ENCODE assay signal across 8 cellular contexts in genomic region chr10:70404906-70405824, GRCh38. TPM values are rescaled to one million over a fixed set of nuclear protein-coding genes. Genes with fewer than 3 reads are reported as not detected.
DNase-seq lines count a peak whose midpoint lies in the region; ATAC-seq and TF ChIP-seq lines count a peak whose summit lies in the region.

No MANE protein-coding gene starts in this region.

- peak overlapping the region; percentile 96 for H3K4me3 Mint-ChIP-seq in CD4-positive, alpha-beta T cell
- peak overlapping the region; percentile 91 for H3K4me3 Mint-ChIP-seq in activated T-helper 2 cell treated with anti-CD3 and anti-CD28 coated beads, Interferon-gamma antibody, Interleukin-2, Interleukin-4, amounts not matched to agents 10 μg/mL and 5 μg/mL and 100 μg/mL, durations not matched to agents 14 hours and 24 hours and 36 hours (ENCODE audit: low read depth)
- H3K4me3 Mint-ChIP-seq in nephron progenitor cell = peak overlapping the region; percentile 99

- no peaks in the 10 kb centered on the region for H3K9me3 Mint-ChIP-seq in CD4-positive, alpha-beta T cell
- H3K9me3 Mint-ChIP-seq in activated T-helper 2 cell treated with anti-CD3 and anti-CD28 coated beads, Interferon-gamma antibody, Interleukin-2, Interleukin-4, amounts not matched to agents 10 μg/mL and 5 μg/mL and 100 μg/mL, durations not matched to agents 14 hours and 24 hours and 36 hours = no peaks in the 10 kb centered on the region
- peaks cover 28% of the 10 kb centered on the region for H3K9me3 Mint-ChIP-seq in nephron progenitor cell

- H3K27ac ChIP-seq in CD4-positive, alpha-beta T cell (ENCODE audit: low read depth, low read length) = peak overlapping the region; percentile 74
- H3K27ac ChIP-seq in aorta (ENCODE audit: low read depth in 1 of 2, low read length in 2 of 2) = peak overlapping the region; percentile 97 to 99

- no peaks in the 10 kb centered on the region for H3K27me3 Mint-ChIP-seq in CD4-positive, alpha-beta T cell
- no peaks in the 10 kb centered on the region for H3K27me3 Mint-ChIP-seq in activated T-helper 2 cell treated with anti-CD3 and anti-CD28 coated beads, Interferon-gamma antibody, Interleukin-2, Interleukin-4, amounts not matched to agents 10 μg/mL and 5 μg/mL and 100 μg/mL, durations not matched to agents 14 hours and 24 hours and 36 hours (ENCODE audit: low read depth)
- H3K27me3 Mint-ChIP-seq in nephron progenitor cell (ENCODE audit: low read depth, poor library complexity) = peaks cover 4% of the 10 kb centered on the region

- peak; percentile 6 for ATAC-seq in CD4-positive, alpha-beta T cell (ENCODE audit: poor library complexity)
- ATAC-seq in GM21619 (IDR thresholded peaks at IDR 0.05; ENCODE audit: unreplicated experiment) (peak; percentile 35), aorta (ENCODE audit: low FRiP score) (peak; percentile 95), HG03469 (IDR thresholded peaks at IDR 0.05; ENCODE audit: unreplicated experiment) (no peak)

- H3K36me3 Mint-ChIP-seq in CD4-positive, alpha-beta T cell (ENCODE audit: low read depth) = peaks cover 47% of the 10 kb centered on the region
- H3K36me3 Mint-ChIP-seq in activated T-helper 2 cell treated with anti-CD3 and anti-CD28 coated beads, Interferon-gamma antibody, Interleukin-2, Interleukin-4, amounts not matched to agents 10 μg/mL and 5 μg/mL and 100 μg/mL, durations not matched to agents 14 hours and 24 hours and 36 hours (ENCODE audit: low read depth) = peaks cover 30% of the 10 kb centered on the region
- H3K36me3 Mint-ChIP-seq in nephron progenitor cell (ENCODE audit: low read depth) = peaks cover 39% of the 10 kb centered on the region

- peak overlapping the region; percentile 86 for H3K27ac Mint-ChIP-seq in CD4-positive, alpha-beta T cell
- peak overlapping the region; percentile 79 for H3K27ac Mint-ChIP-seq in activated T-helper 2 cell treated with anti-CD3 and anti-CD28 coated beads, Interferon-gamma antibody, Interleukin-2, Interleukin-4, amounts not matched to agents 10 μg/mL and 5 μg/mL and 100 μg/mL, durations not matched to agents 14 hours and 24 hours and 36 hours
- peak overlapping the region; percentile 62 for H3K27ac Mint-ChIP-seq in nephron progenitor cell

- no peaks in the 10 kb centered on the region for H3K9me3 ChIP-seq in CD4-positive, alpha-beta T cell (ENCODE audit: control insufficient read depth, low read length)
- H3K9me3 ChIP-seq in aorta (ENCODE audit: control insufficient read depth, low read length) = no peaks in the 10 kb centered on the region

- POLR2A ChIA-PET in CD4-positive, alpha-beta T cell (lab: Charles Lee) = interaction anchor here (1.0 to 3.4 kb wide), 22 partner anchors 8 to 312 kb away, joined by 3 to 30 read pairs (median 5); partner anchors contain the start of genes PPA1, SAR1A and TYSND1

- no peaks in the 10 kb centered on the region for H3K4me1 ChIP-seq in aorta (ENCODE audit: control insufficient read depth in 1 of 2, insufficient read depth in 2 of 2, low read length in 2 of 2)

- no peak for DNase-seq in CD4-positive, alpha-beta T cell
- DNase-seq in NCI-H69 (lab: John Stamatoyannopoulos, UW) (peak; percentile 27), fibroblast of villous mesenchyme (ENCODE audit: low read depth) (peak; percentile 99), nephron progenitor cell (peak; percentile 50), aorta (peak; percentile 84 to 91)
- peak; percentile 42 for DNase-seq in activated T-helper 2 cell treated with anti-CD3 and anti-CD28 coated beads, Interferon-gamma antibody, Interleukin-2, Interleukin-4, amounts not matched to agents 10 μg/mL and 5 μg/mL and 100 μg/mL, durations not matched to agents 14 hours and 24 hours and 36 hours (ENCODE audit: low spot score)

- CTCF ChIA-PET in CD4-positive, alpha-beta T cell (lab: Charles Lee) = interaction anchor here (1.0 to 2.3 kb wide), 7 partner anchors 8 to 258 kb away, joined by 4 to 10 read pairs (median 6); partner anchors contain the start of genes SAR1A and TYSND1

- WGBS in aorta, 2 donors = 0 to 1% methylated on average over 22 of the region's 22 CpGs

- no peaks in the 10 kb centered on the region for H3K36me3 ChIP-seq in aorta (ENCODE audit: control insufficient read depth in 1 of 2, insufficient read depth in 2 of 2, low read length in 1 of 2)

- H3K4me3 ChIP-seq in fibroblast of villous mesenchyme (ENCODE audit: low read depth, low read length) (peak overlapping the region; percentile 98), aorta (ENCODE audit: low read length in 2 of 2) (peak overlapping the region; percentile 86 to 93)

- H3K27me3 ChIP-seq in CD4-positive, alpha-beta T cell (ENCODE audit: control insufficient read depth, insufficient read depth, low read length) = no peaks in the 10 kb centered on the region
- no peaks in the 10 kb centered on the region for H3K27me3 ChIP-seq in aorta (ENCODE audit: control insufficient read depth in 1 of 2, insufficient read depth in 2 of 2, low read length in 1 of 2)

- intact Hi-C loops in CD4-positive, alpha-beta T cell (cut with DNase I, micrococcal nuclease) = loop anchor here in 1 of 2 experiments (2.0 to 5.0 kb wide), 5 partner anchors 74 to 1088 kb away; partner anchors contain the start of genes PALD1, SAR1A and TYSND1
- intact Hi-C loops in activated T-helper 2 cell treated with anti-CD3 and anti-CD28 coated beads, Interferon-gamma antibody, Interleukin-2, Interleukin-4, amounts not matched to agents 10 μg/mL and 5 μg/mL and 100 μg/mL, durations not matched to agents 14 hours and 24 hours and 36 hours (cut with micrococcal nuclease) = loop anchor here (1.0 to 2.0 kb wide), 4 partner anchors 12 to 234 kb away; partner anchors contain the start of genes LRRC20, PPA1 and SAR1A
- intact Hi-C loops in aorta (cut with DNase I) = no loop called here

- H3K4me1 Mint-ChIP-seq in CD4-positive, alpha-beta T cell (ENCODE audit: low read depth) = peaks cover 59% of the 10 kb centered on the region
- peaks cover 34% of the 10 kb centered on the region for H3K4me1 Mint-ChIP-seq in activated T-helper 2 cell treated with anti-CD3 and anti-CD28 coated beads, Interferon-gamma antibody, Interleukin-2, Interleukin-4, amounts not matched to agents 10 μg/mL and 5 μg/mL and 100 μg/mL, durations not matched to agents 14 hours and 24 hours and 36 hours (ENCODE audit: low read depth)
- peaks cover 47% of the 10 kb centered on the region for H3K4me1 Mint-ChIP-seq in nephron progenitor cell

- TF ChIP-seq CTCF in CD4-positive, alpha-beta T cell (IDR thresholded peaks at IDR 0.05) = no peak
- TF ChIP-seq CTCF in fibroblast of villous mesenchyme (IDR thresholded peaks at IDR 0.05; ENCODE audit: insufficient read depth, low read depth, low read length) = no peak
- no peak for TF ChIP-seq CTCF in nephron progenitor cell (IDR thresholded peaks at IDR 0.05)

RNA-seq across cellular contexts. Expression of gene EIF4EBP2, which starts 1.2 kb away (rescaled TPM):
- total RNA-seq in CD4-positive, alpha-beta T cell = 10 to 100 TPM; 21.4 to 22.6 TPM
- 39.5 and 40.0 TPM in 2 replicates for total RNA-seq in activated T-helper 2 cell treated with anti-CD3 and anti-CD28 coated beads, Interferon-gamma antibody, Interleukin-2, Interleukin-4, amounts not matched to agents 10 μg/mL and 5 μg/mL and 100 μg/mL, durations not matched to agents 14 hours and 24 hours and 36 hours
- total RNA-seq in fibroblast of villous mesenchyme = 43.2 and 58.7 TPM in 2 replicates
- 10 to 100 TPM; 50.4 to 60.5 TPM for total RNA-seq in aorta
- polyA plus RNA-seq in aorta = 10 to 100 TPM; 27.6 to 39.2 TPM

RNA-seq across cellular contexts. Expression of gene LRRC20, which starts 22.7 kb away (rescaled TPM):
- 1 to 10 TPM; 1.6 to 1.8 TPM for total RNA-seq in CD4-positive, alpha-beta T cell
- total RNA-seq in activated T-helper 2 cell treated with anti-CD3 and anti-CD28 coated beads, Interferon-gamma antibody, Interleukin-2, Interleukin-4, amounts not matched to agents 10 μg/mL and 5 μg/mL and 100 μg/mL, durations not matched to agents 14 hours and 24 hours and 36 hours = 17.2 and 18.9 TPM in 2 replicates
- 3.9 and 7.4 TPM in 2 replicates for total RNA-seq in fibroblast of villous mesenchyme
- 1 to 10 TPM; 1.9 to 5.6 TPM for total RNA-seq in aorta
- 1 to 10 TPM; 3.8 to 4.0 TPM for polyA plus RNA-seq in aorta

RNA-seq across cellular contexts. Expression of gene NODAL, which starts 36.3 kb away (rescaled TPM):
- total RNA-seq in CD4-positive, alpha-beta T cell = not detected
- total RNA-seq in activated T-helper 2 cell treated with anti-CD3 and anti-CD28 coated beads, Interferon-gamma antibody, Interleukin-2, Interleukin-4, amounts not matched to agents 10 μg/mL and 5 μg/mL and 100 μg/mL, durations not matched to agents 14 hours and 24 hours and 36 hours = not detected in 2 replicates
- not detected in 2 replicates for total RNA-seq in fibroblast of villous mesenchyme
- not detected for total RNA-seq in aorta
- polyA plus RNA-seq in aorta = under 1 TPM in 1 of 2 donors, not detected in 1; 0.13 TPM

Comparison
In these comparisons a context has a peak if more than half of its experiments do, and no peak if none do; other contexts are left out.
1. DNase-seq: peak in NCI-H69 (single experiment), activated T-helper 2 cell treated with anti-CD3 and anti-CD28 coated beads, Interferon-gamma antibody, Interleukin-2, Interleukin-4, amounts not matched to agents 10 μg/mL and 5 μg/mL and 100 μg/mL, durations not matched to agents 14 hours and 24 hours and 36 hours (single experiment), fibroblast of villous mesenchyme (single experiment), nephron progenitor cell (single experiment) and aorta (2 of 2); none in CD4-positive, alpha-beta T cell (0 of 10).
2. Peak in every context shown above with its lines, with median percentiles within 50 percentile points of each other: H3K27ac Mint-ChIP-seq and H3K4me3 Mint-ChIP-seq.